In genomic region chr22:40556641-40557040, GRCh38 we compare ENCODE assay signal across 25 cellular contexts.
A peak's percentile ranks its signal among the peaks of the same experiment; 100 is the strongest.
DNase-seq lines count a peak whose midpoint lies in the region; ATAC-seq and TF ChIP-seq lines count a peak whose summit lies in the region.
"Had no signal": no experiment of that assay in that cellular context is flagged by ENCODE, and none has a peak within 500 bp of the region (broad histone marks: within the 10 kb centered on the region; RNA-seq: fewer than 3 reads in every experiment).

No MANE protein-coding gene starts in this region.

- H3K9ac ChIP-seq in HUES48 (ENCODE audit: low read depth, low read length): no peak overlapping the region
- H3K9ac ChIP-seq: BLaER1 had no signal

- H3K27me3 ChIP-seq in HUES48 (ENCODE audit: control insufficient read depth, insufficient read depth, low read length) (no peaks in the 10 kb centered on the region), WERI-Rb-1 (ENCODE audit: insufficient read depth, low read depth, severe bottlenecking) (no peaks in the 10 kb centered on the region), lower lobe of right lung (ENCODE audit: low read depth) (no peaks in the 10 kb centered on the region), H7 (ENCODE audit: control insufficient read depth, insufficient read depth, low read length) (no peaks in the 10 kb centered on the region)
- H3K27me3 ChIP-seq: BLaER1, SJCRH30 had no signal

- H3K27me3 Mint-ChIP-seq in mesothelial cell of epicardium (ENCODE audit: low read depth) (no peaks in the 10 kb centered on the region), osteocyte (ENCODE audit: unreplicated experiment) (no peaks in the 10 kb centered on the region)
- H3K27me3 Mint-ChIP-seq: CD4-positive, CD25-positive, alpha-beta regulatory T cell had no signal

- TF ChIP-seq CTCF in WERI-Rb-1 (IDR thresholded peaks at IDR 0.05; ENCODE audit: low read depth, low read length) (no peak), mesothelial cell of epicardium (IDR thresholded peaks at IDR 0.05; ENCODE audit: unreplicated experiment) (no peak), osteocyte (IDR thresholded peaks at IDR 0.05) (no peak), lower lobe of right lung (IDR thresholded peaks at IDR 0.05) (no peak)

- peaks cover 31% of the 10 kb centered on the region for H3K4me1 Mint-ChIP-seq in mesothelial cell of epicardium
- H3K4me1 Mint-ChIP-seq in osteocyte (ENCODE audit: unreplicated experiment): peaks cover 16% of the 10 kb centered on the region

- ATAC-seq in lower lobe of right lung (no peak), GM18502 (IDR thresholded peaks at IDR 0.05; ENCODE audit: poor library complexity, unreplicated experiment) (no peak)
- ATAC-seq: HCT116, K562, PC-3, Right ventricle myocardium inferior had no signal

- no peak for DNase-seq in WERI-Rb-1
- no peak for DNase-seq in mesothelial cell of epicardium (ENCODE audit: low spot score in 2 of 2, unreplicated experiment in 2 of 2)
- no peak for DNase-seq in osteocyte (ENCODE audit: extremely low spot score, unreplicated experiment)
- no peak for DNase-seq in lower lobe of right lung
- no peak for DNase-seq in A172 (ENCODE audit: low spot score)
- no peak for DNase-seq in H7
- DNase-seq: CD4-positive, CD25-positive, alpha-beta regulatory T cell; DMS153; Kasumi-1; MV-4-11; NCI-H1105; NCI-H1436 treated with DMSO at 0.1 percent for 48 hours; NCI-H1930; NCI-H2107; NCI-H446 treated with DMSO at 0.1 percent for 48 hours; NCI-H526; NK-92 treated with Interleukin-12 subunit alpha and Interleukin-12 subunit beta, amount 100 ng/mL, for 24 hours; PC-3; SJCRH30 had no signal

- intact Hi-C loops in lower lobe of right lung (cut with DNase I): no loop called here

- H3K4me3 Mint-ChIP-seq in mesothelial cell of epicardium: no peak overlapping the region
- H3K4me3 Mint-ChIP-seq in osteocyte (ENCODE audit: unreplicated experiment): no peak overlapping the region
- H3K4me3 Mint-ChIP-seq: CD4-positive, CD25-positive, alpha-beta regulatory T cell had no signal

- H3K4me3 ChIP-seq in HUES48 (ENCODE audit: low read depth, low read length): no peak overlapping the region
- no peak overlapping the region for H3K4me3 ChIP-seq in WERI-Rb-1 (ENCODE audit: low read depth, low read length)
- no peak overlapping the region for H3K4me3 ChIP-seq in lower lobe of right lung
- H3K4me3 ChIP-seq in H7 (ENCODE audit: insufficient read depth, low read depth, low read length): no peak overlapping the region
- H3K4me3 ChIP-seq: BLaER1, K562, SJCRH30 had no signal

- peaks cover 4% of the 10 kb centered on the region for H3K9me3 Mint-ChIP-seq in mesothelial cell of epicardium
- H3K9me3 Mint-ChIP-seq in osteocyte (ENCODE audit: unreplicated experiment): no peaks in the 10 kb centered on the region

- peaks cover 6% of the 10 kb centered on the region for H3K36me3 ChIP-seq in HUES48 (ENCODE audit: control insufficient read depth, insufficient read depth, low read length)
- H3K36me3 ChIP-seq in WERI-Rb-1: peaks cover 5% of the 10 kb centered on the region
- peaks cover 7% of the 10 kb centered on the region for H3K36me3 ChIP-seq in lower lobe of right lung
- peaks cover 1% of the 10 kb centered on the region; the same call in 1 of the 2 replicates for H3K36me3 ChIP-seq in H7 (replicated peaks; ENCODE audit: control insufficient read depth, insufficient read depth, low read length)
- H3K36me3 ChIP-seq: SJCRH30 had no signal

- H3K9me3 ChIP-seq in HUES48 (ENCODE audit: control insufficient read depth, insufficient read depth, low read length): no peaks in the 10 kb centered on the region
- no peaks in the 10 kb centered on the region for H3K9me3 ChIP-seq in WERI-Rb-1 (ENCODE audit: severe bottlenecking)
- no peaks in the 10 kb centered on the region for H3K9me3 ChIP-seq in lower lobe of right lung
- H3K9me3 ChIP-seq: SJCRH30 had no signal

- H3K27ac Mint-ChIP-seq in mesothelial cell of epicardium (peak overlapping the region; percentile 91), osteocyte (ENCODE audit: unreplicated experiment) (peak overlapping the region; percentile 19)

- H3K27ac ChIP-seq in HUES48 (ENCODE audit: low read depth, low read length) (peak overlapping the region; percentile 47), WERI-Rb-1 (peak overlapping the region; percentile 66), lower lobe of right lung (no peak overlapping the region)
- H3K27ac ChIP-seq: BLaER1, SJCRH30 had no signal

- H3K36me3 Mint-ChIP-seq in mesothelial cell of epicardium (peaks cover 19% of the 10 kb centered on the region), osteocyte (ENCODE audit: unreplicated experiment) (peaks cover 10% of the 10 kb centered on the region)

- H3K4me1 ChIP-seq in HUES48 (ENCODE audit: control insufficient read depth, insufficient read depth, low read length) (peaks cover 28% of the 10 kb centered on the region), lower lobe of right lung (no peaks in the 10 kb centered on the region)
- H3K4me1 ChIP-seq: SJCRH30 had no signal
